21 cellular contexts compared by ENCODE assay signal in genomic region chr12:129312048-129312447, GRCh38.
"Had no signal": no experiment of that assay in that cellular context is flagged by ENCODE, and none has a peak within 500 bp of the region (broad histone marks: within the 10 kb centered on the region; RNA-seq: fewer than 3 reads in every experiment).

No MANE protein-coding gene starts in this region.

- H3K27ac ChIP-seq: breast epithelium, gastrocnemius medialis, heart left ventricle, neutrophil, pancreas had no signal

- H3K36me3 ChIP-seq: breast epithelium, gastrocnemius medialis, heart left ventricle, neutrophil, pancreas had no signal

- H3K4me3 Mint-ChIP-seq: activated CD8-positive, alpha-beta T cell treated with anti-CD3 and anti-CD28 coated beads for 36 hours; activated naive CD8-positive, alpha-beta T cell treated with anti-CD3 and anti-CD28 coated beads, Interleukin-2, amount 10 ng/mL, durations not matched to agents 7 days and 5 days; activated T-helper 17 cell treated with anti-CD3 and anti-CD28 coated beads, Interleukin-2, amount 50 U/mL, for 72 hours; immature natural killer cell; naive thymus-derived CD8-positive, alpha-beta T cell; stimulated activated naive B cell treated with anti-CD40 and anti-IgM and Interleukin-4, amounts not matched to agents 10 μg/mL and 1 μg/mL and 100 μg/mL, for 72 hours; T-cell had no signal

- DNase-seq: activated CD4-positive, alpha-beta T cell treated with anti-CD3 and anti-CD28 coated beads for 48 hours; activated CD4-positive, CD25-positive, alpha-beta regulatory T cell; activated CD8-positive, alpha-beta T cell treated with anti-CD3 and anti-CD28 coated beads for 36 hours; activated naive CD4-positive, alpha-beta T cell; activated naive CD8-positive, alpha-beta T cell treated with anti-CD3 and anti-CD28 coated beads, Interleukin-2, amount 10 ng/mL, durations not matched to agents 7 days and 5 days; activated T-cell treated with anti-CD3 and anti-CD28 coated beads, Interleukin-2, amount 50 U/mL, for 1 hour; effector CD8-positive, alpha-beta T cell; gastrocnemius medialis; heart left ventricle; immature natural killer cell; kidney glomerular epithelial cell; mesenchymal stem cell; naive thymus-derived CD8-positive, alpha-beta T cell; pancreas; stimulated activated naive B cell treated with anti-CD40 and anti-IgM and Interleukin-4, amounts not matched to agents 10 μg/mL and 1 μg/mL and 100 μg/mL, for 72 hours; T-cell had no signal

- ATAC-seq: activated CD8-positive, alpha-beta T cell treated with anti-CD3 and anti-CD28 coated beads for 36 hours; activated T-helper 17 cell treated with anti-CD3 and anti-CD28 coated beads, Interleukin-2, amount 50 U/mL, for 72 hours; esophagus mucosa; gastrocnemius medialis; heart left ventricle; naive thymus-derived CD8-positive, alpha-beta T cell; pancreas; sciatic nerve; stimulated activated naive B cell treated with anti-CD40 and anti-IgM and Interleukin-4, amounts not matched to agents 10 μg/mL and 1 μg/mL and 100 μg/mL, for 72 hours; T-cell had no signal

- H3K4me3 ChIP-seq: breast epithelium, gastrocnemius medialis, heart left ventricle, pancreas had no signal

- H3K27me3 Mint-ChIP-seq: activated CD8-positive, alpha-beta T cell treated with anti-CD3 and anti-CD28 coated beads for 36 hours; activated naive CD8-positive, alpha-beta T cell treated with anti-CD3 and anti-CD28 coated beads, Interleukin-2, amount 10 ng/mL, durations not matched to agents 7 days and 5 days; activated T-helper 17 cell treated with anti-CD3 and anti-CD28 coated beads, Interleukin-2, amount 50 U/mL, for 72 hours; naive thymus-derived CD8-positive, alpha-beta T cell; stimulated activated naive B cell treated with anti-CD40 and anti-IgM and Interleukin-4, amounts not matched to agents 10 μg/mL and 1 μg/mL and 100 μg/mL, for 72 hours; T-cell had no signal

- H3K36me3 Mint-ChIP-seq: activated naive CD8-positive, alpha-beta T cell treated with anti-CD3 and anti-CD28 coated beads, Interleukin-2, amount 10 ng/mL, durations not matched to agents 7 days and 5 days; immature natural killer cell; naive thymus-derived CD8-positive, alpha-beta T cell; stimulated activated naive B cell treated with anti-CD40 and anti-IgM and Interleukin-4, amounts not matched to agents 10 μg/mL and 1 μg/mL and 100 μg/mL, for 72 hours; T-cell had no signal

- H3K9me3 Mint-ChIP-seq: immature natural killer cell had no signal

- H3K4me1 Mint-ChIP-seq: activated naive CD8-positive, alpha-beta T cell treated with anti-CD3 and anti-CD28 coated beads, Interleukin-2, amount 10 ng/mL, durations not matched to agents 7 days and 5 days; activated T-helper 17 cell treated with anti-CD3 and anti-CD28 coated beads, Interleukin-2, amount 50 U/mL, for 72 hours; immature natural killer cell; naive thymus-derived CD8-positive, alpha-beta T cell; stimulated activated naive B cell treated with anti-CD40 and anti-IgM and Interleukin-4, amounts not matched to agents 10 μg/mL and 1 μg/mL and 100 μg/mL, for 72 hours; T-cell had no signal

- H3K27me3 ChIP-seq: breast epithelium, gastrocnemius medialis, heart left ventricle, neutrophil, pancreas had no signal

- H3K27ac Mint-ChIP-seq: activated CD8-positive, alpha-beta T cell treated with anti-CD3 and anti-CD28 coated beads for 36 hours; activated naive CD8-positive, alpha-beta T cell treated with anti-CD3 and anti-CD28 coated beads, Interleukin-2, amount 10 ng/mL, durations not matched to agents 7 days and 5 days; activated T-helper 17 cell treated with anti-CD3 and anti-CD28 coated beads, Interleukin-2, amount 50 U/mL, for 72 hours; immature natural killer cell; naive thymus-derived CD8-positive, alpha-beta T cell; stimulated activated naive B cell treated with anti-CD40 and anti-IgM and Interleukin-4, amounts not matched to agents 10 μg/mL and 1 μg/mL and 100 μg/mL, for 72 hours; T-cell had no signal

- H3K4me1 ChIP-seq: breast epithelium, gastrocnemius medialis, heart left ventricle, pancreas had no signal
